25 cellular contexts compared by ENCODE assay signal in genomic region chr14:103001651-103002396, GRCh38. TPM values are rescaled to one million over a fixed set of nuclear protein-coding genes. Genes with fewer than 3 reads are reported as not detected.
DNase-seq lines count a peak whose midpoint lies in the region; ATAC-seq, FAIRE-seq and TF ChIP-seq lines count a peak whose summit lies in the region.
"Had no signal": no experiment of that assay in that cellular context is flagged by ENCODE, and none has a peak within 500 bp of the region (broad histone marks: within the 10 kb centered on the region; RNA-seq: fewer than 3 reads in every experiment).

No MANE protein-coding gene starts in this region.

- H4K91ac ChIP-seq in neuronal stem cell (ENCODE audit: low read depth, low read length, poor library complexity) = no peak overlapping the region

- no peak overlapping the region for H3K4me3 Mint-ChIP-seq in activated T-helper 17 cell treated with anti-CD3 and anti-CD28 coated beads, Interleukin-2, amount 50 U/mL, for 72 hours
- H3K4me3 Mint-ChIP-seq: activated CD4-positive, alpha-beta memory T cell treated with anti-CD3 and anti-CD28 coated beads for 36 hours; HFFc6 had no signal

- no peak overlapping the region for H2BK12ac ChIP-seq in neuronal stem cell (ENCODE audit: low read length)

- H3K27ac ChIP-seq in DOHH2 (ENCODE audit: low read depth, low read length) = no peak overlapping the region
- H3K27ac ChIP-seq in neuronal stem cell (replicated peaks; ENCODE audit: low read length) = no peak overlapping the region
- H3K27ac ChIP-seq: A549, lower lobe of right lung had no signal

- no peak for FAIRE-seq in H54 (lab: Jason Lieb, UNC)
- FAIRE-seq: A549, islet of Langerhans had no signal

- H3K36me3 Mint-ChIP-seq in activated T-helper 17 cell treated with anti-CD3 and anti-CD28 coated beads, Interleukin-2, amount 50 U/mL, for 72 hours (ENCODE audit: low read depth) = peaks cover 10% of the 10 kb centered on the region
- H3K36me3 Mint-ChIP-seq: activated CD4-positive, alpha-beta memory T cell treated with anti-CD3 and anti-CD28 coated beads for 36 hours had no signal

- H3K9me3 Mint-ChIP-seq in activated T-helper 17 cell treated with anti-CD3 and anti-CD28 coated beads, Interleukin-2, amount 50 U/mL, for 72 hours = no peaks in the 10 kb centered on the region
- H3K9me3 Mint-ChIP-seq: activated CD4-positive, alpha-beta memory T cell treated with anti-CD3 and anti-CD28 coated beads for 36 hours; HFFc6 had no signal

- H3K9me2 ChIP-seq in DOHH2 (replicated peaks; ENCODE audit: control insufficient read depth, low read length) = no peaks in the 10 kb centered on the region

- WGBS in neuronal stem cell (ENCODE audit: extremely low coverage in 2 of 2, insufficient read length in 2 of 2, insufficient replicate concordance in 1 of 2), 2 donors = no CpG with 5 or more reads among the region's 37 CpGs

- no peak for TF ChIP-seq POLR2A in H54 (IDR thresholded peaks at IDR 0.05; ENCODE audit: low read depth, low read length)

- H2BK5ac ChIP-seq in neuronal stem cell (ENCODE audit: low read length) = no peak overlapping the region

- peaks cover 9% of the 10 kb centered on the region for H3K79me1 ChIP-seq in neuronal stem cell (ENCODE audit: low read depth, low read length)

- H3K27ac Mint-ChIP-seq in activated T-helper 17 cell treated with anti-CD3 and anti-CD28 coated beads, Interleukin-2, amount 50 U/mL, for 72 hours = peak overlapping the region; percentile 23
- H3K27ac Mint-ChIP-seq: activated CD4-positive, alpha-beta memory T cell treated with anti-CD3 and anti-CD28 coated beads for 36 hours; HFFc6 had no signal

- H3K9me3 ChIP-seq in DOHH2 (ENCODE audit: control insufficient read depth, insufficient read depth, low read length) (no peaks in the 10 kb centered on the region), neuronal stem cell (replicated peaks in 1 of 2; ENCODE audit: control insufficient read depth in 2 of 2, insufficient read depth in 1 of 2, low read depth in 1 of 2, low read length in 2 of 2) (no peaks in the 10 kb centered on the region)
- H3K9me3 ChIP-seq: A549, BE2C, lower lobe of right lung had no signal

- DNase-seq in H7 = peak; percentile 43
- no peak for DNase-seq in neuronal stem cell (ENCODE audit: low spot score)
- DNase-seq in H54 (ENCODE audit: insufficient read length, low spot score) = no peak
- no peak for DNase-seq in DMS79 (lab: John Stamatoyannopoulos, UW)
- DNase-seq in NCI-H1417 (lab: John Stamatoyannopoulos, UW) = no peak
- no peak for DNase-seq in GM19240 (ENCODE audit: insufficient read length, low spot score)
- DNase-seq: activated CD4-positive, alpha-beta memory T cell treated with anti-CD3 and anti-CD28 coated beads for 36 hours; activated effector memory CD4-positive, alpha-beta T cell treated with Interleukin-2 at 50 U/mL for 16 hours; BE2C; DND-41; effector memory CD4-positive, alpha-beta T cell; foreskin melanocyte; HFFc6; lower lobe of right lung; NCI-H1105 treated with DMSO at 0.1 percent for 48 hours; NCI-H2107; NCI-H510A; NK-92 treated with Interleukin-12 subunit alpha and Interleukin-12 subunit beta, amount 100 ng/mL, for 24 hours; RPMI8226; stimulated activated CD4-positive, alpha-beta T cell treated with anti-CD3 and anti-CD28 coated beads, Interleukin-12 subunit alpha, Interleukin-12 subunit beta, amount 100 ng/mL, for 4 hours; trophoblast cell had no signal

- H4K8ac ChIP-seq in neuronal stem cell (ENCODE audit: low read depth, low read length) = peak overlapping the region; percentile 9

- H3K79me2 ChIP-seq in DOHH2 (ENCODE audit: control insufficient read depth, low read length) = no peaks in the 10 kb centered on the region

- no peaks in the 10 kb centered on the region for H3K27me3 Mint-ChIP-seq in activated T-helper 17 cell treated with anti-CD3 and anti-CD28 coated beads, Interleukin-2, amount 50 U/mL, for 72 hours
- H3K27me3 Mint-ChIP-seq: activated CD4-positive, alpha-beta memory T cell treated with anti-CD3 and anti-CD28 coated beads for 36 hours had no signal

- no peak for ATAC-seq in activated T-helper 17 cell treated with anti-CD3 and anti-CD28 coated beads, Interleukin-2, amount 50 U/mL, for 72 hours (replicated peaks)
- ATAC-seq: lower lobe of right lung had no signal

- H3K4me1 Mint-ChIP-seq in activated T-helper 17 cell treated with anti-CD3 and anti-CD28 coated beads, Interleukin-2, amount 50 U/mL, for 72 hours = no peaks in the 10 kb centered on the region

- H3K36me3 ChIP-seq in DOHH2 (ENCODE audit: control insufficient read depth, low read length) = no peaks in the 10 kb centered on the region
- H3K36me3 ChIP-seq in H7 (replicated peaks; ENCODE audit: control insufficient read depth, insufficient read depth, low read length) = peaks cover 13% of the 10 kb centered on the region
- H3K36me3 ChIP-seq in neuronal stem cell (replicated peaks in 1 of 2; ENCODE audit: control insufficient read depth in 2 of 2, insufficient read depth in 2 of 2, low read length in 2 of 2) = peaks cover 14 to 82% of the 10 kb centered on the region in 2 donors

- no peaks in the 10 kb centered on the region for H4K20me1 ChIP-seq in DOHH2 (ENCODE audit: control insufficient read depth, insufficient read depth, low read depth, low read length)

- H3K23ac ChIP-seq in neuronal stem cell (ENCODE audit: low read depth, low read length, poor library complexity) = peak overlapping the region; percentile 71

- no peak overlapping the region for H3K18ac ChIP-seq in neuronal stem cell (ENCODE audit: low read length)

- H3K4me1 ChIP-seq in DOHH2 (ENCODE audit: control insufficient read depth, low read length) (peaks cover 13% of the 10 kb centered on the region), neuronal stem cell (ENCODE audit: control insufficient read depth in 2 of 2, insufficient read depth in 1 of 2, low read depth in 1 of 2, low read length in 2 of 2) (peaks cover 0 to 2% of the 10 kb centered on the region in 2 donors)
- H3K4me1 ChIP-seq: A549, BE2C, lower lobe of right lung had no signal

- H2AK5ac ChIP-seq in neuronal stem cell (ENCODE audit: low read depth, low read length) = no peak overlapping the region

- no peaks in the 10 kb centered on the region for H3F3A ChIP-seq in DOHH2 (ENCODE audit: control insufficient read depth, insufficient read depth)

- TF ChIP-seq CTCF in DOHH2 (IDR thresholded peaks at IDR 0.05; ENCODE audit: low read depth, low read length, poor library complexity, severe bottlenecking) = no peak

- no peak overlapping the region for H2BK120ac ChIP-seq in neuronal stem cell (ENCODE audit: low read depth, low read length)

- H2AFZ ChIP-seq in neuronal stem cell (ENCODE audit: low read length) = no peak overlapping the region

- peak overlapping the region; percentile 91 for H3K4ac ChIP-seq in neuronal stem cell (ENCODE audit: low read length)

- H3K4me2 ChIP-seq in DOHH2 (ENCODE audit: low read length) (peak overlapping the region; percentile 27; the same call in 1 of the 2 replicates), neuronal stem cell (ENCODE audit: insufficient read depth, low read length, poor library complexity, severe bottlenecking) (no peak overlapping the region)
- H3K4me2 ChIP-seq: A549 had no signal

- no peak overlapping the region for H3K9ac ChIP-seq in neuronal stem cell (ENCODE audit: low read depth, low read length, poor library complexity)

- H3K14ac ChIP-seq in neuronal stem cell (ENCODE audit: low read length) = peak overlapping the region; percentile 65

- no peaks in the 10 kb centered on the region for H3K27me3 ChIP-seq in DOHH2 (ENCODE audit: control insufficient read depth, low read length)
- H3K27me3 ChIP-seq in H7 (ENCODE audit: control insufficient read depth, insufficient read depth, low read length) = no peaks in the 10 kb centered on the region
- H3K27me3 ChIP-seq in neuronal stem cell (ENCODE audit: control insufficient read depth in 3 of 3, insufficient read depth in 3 of 3, low read depth in 1 of 3, low read length in 3 of 3) = no peaks in the 10 kb centered on the region
- H3K27me3 ChIP-seq: BE2C had no signal

- no peak overlapping the region for H3K4me3 ChIP-seq in DOHH2 (ENCODE audit: low read length)
- H3K4me3 ChIP-seq in H7 (ENCODE audit: insufficient read depth, low read depth, low read length) = no peak overlapping the region
- no peak overlapping the region for H3K4me3 ChIP-seq in neuronal stem cell (ENCODE audit: low read length in 2 of 2)
- H3K4me3 ChIP-seq: A549, lower lobe of right lung had no signal

- H2BK15ac ChIP-seq in neuronal stem cell (ENCODE audit: low read length) = no peak overlapping the region

RNA-seq across cellular contexts. Expression of gene CDC42BPB, which starts 55.5 kb away (rescaled TPM):
- total RNA-seq in H7 (2014; rRNA removed; shearing (Covaris generic)) = 56.1 and 59.8 TPM in 2 replicates
- total RNA-seq in activated T-helper 17 cell treated with anti-CD3 and anti-CD28 coated beads, Interleukin-2, amount 50 U/mL, for 72 hours = 1 to 10 TPM; 7.2 to 7.3 TPM
- 44.7 TPM for polyA plus RNA-seq in neuronal stem cell (2013, experiment 1 of 2)
- polyA plus RNA-seq in neuronal stem cell (2013, experiment 2 of 2) = 45.1 TPM
